In the genomic region with DNA sequence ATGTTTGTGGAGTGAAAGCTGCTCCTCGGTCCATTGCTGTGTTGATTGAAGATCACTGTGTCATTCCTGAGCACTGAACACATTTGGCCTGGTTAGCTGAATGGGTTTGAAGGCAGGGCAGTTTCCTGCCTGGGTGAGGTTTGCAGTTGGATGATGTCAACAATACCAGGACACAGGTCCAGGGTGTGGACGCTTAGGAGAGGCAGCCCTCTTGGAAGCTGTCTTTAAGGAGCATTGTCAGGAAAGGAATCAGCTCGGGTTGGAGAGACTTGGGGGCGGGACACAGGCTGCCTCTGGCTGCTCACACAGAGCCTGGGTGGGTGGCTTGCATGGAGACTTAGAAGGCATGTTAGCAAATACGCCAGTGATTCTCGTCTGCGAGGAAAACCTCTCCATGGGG, we compare ENCODE assay signal across 16 cellular contexts.
DNase-seq lines count a peak whose midpoint lies in the region; ATAC-seq and TF ChIP-seq lines count a peak whose summit lies in the region.
"Had no signal": no experiment of that assay in that cellular context is flagged by ENCODE, and none has a peak within 500 bp of the region (broad histone marks: within the 10 kb centered on the region; RNA-seq: fewer than 3 reads in every experiment).

No MANE protein-coding gene starts in this region.

- DNase-seq in activated gamma-delta T cell treated with Interleukin-2 at 50 U/mL for 16 hours (peak; percentile 2), activated gamma-delta T cell (lab: John Stamatoyannopoulos, UW) (no peak), endodermal cell (peak; percentile 17), left colon (peak in 1 of 2 donors; percentile 34), NCI-H774 (lab: John Stamatoyannopoulos, UW) (no peak), nephron progenitor cell (no peak)
- no peak for DNase-seq in activated naive CD4-positive, alpha-beta T cell treated with anti-CD3 and anti-CD28 coated beads for 36 hours
- DNase-seq in stimulated activated CD4-positive, alpha-beta T cell treated with anti-CD3 and anti-CD28 coated beads, Interleukin-4, amount 100 ng/mL, for 1 hour = no peak
- DNase-seq: ACHN; activated CD4-positive, alpha-beta T cell treated with anti-CD3 and anti-CD28 coated beads, Interleukin-2, amount 50 U/mL, for 48 hours; activated naive CD4-positive, alpha-beta T cell; NCI-H1436 treated with DMSO at 0.1 percent for 48 hours; NCI-H526; SHP77 had no signal

- H3K27me3 Mint-ChIP-seq in endodermal cell (ENCODE audit: insufficient read depth) (no peaks in the 10 kb centered on the region), nephron progenitor cell (ENCODE audit: low read depth, poor library complexity) (peaks cover 5% of the 10 kb centered on the region)
- H3K27me3 Mint-ChIP-seq in activated naive CD4-positive, alpha-beta T cell treated with anti-CD3 and anti-CD28 coated beads for 36 hours (ENCODE audit: low read depth) = no peaks in the 10 kb centered on the region

- ATAC-seq in left colon = peak; percentile 92

- intact Hi-C loops in left colon (cut with DNase I, micrococcal nuclease) = no loop called here
- intact Hi-C loops in activated naive CD4-positive, alpha-beta T cell treated with anti-CD3 and anti-CD28 coated beads for 36 hours (cut with micrococcal nuclease) = no loop called here

- no peaks in the 10 kb centered on the region for H3K9me3 ChIP-seq in endodermal cell (ENCODE audit: control insufficient read depth, low read length)
- H3K9me3 ChIP-seq: breast epithelium had no signal

- H3K27ac Mint-ChIP-seq in endodermal cell (no peak overlapping the region), nephron progenitor cell (no peak overlapping the region)
- no peak overlapping the region for H3K27ac Mint-ChIP-seq in activated naive CD4-positive, alpha-beta T cell treated with anti-CD3 and anti-CD28 coated beads for 36 hours

- H3K4me3 Mint-ChIP-seq in endodermal cell (no peak overlapping the region), nephron progenitor cell (no peak overlapping the region)
- no peak overlapping the region for H3K4me3 Mint-ChIP-seq in activated naive CD4-positive, alpha-beta T cell treated with anti-CD3 and anti-CD28 coated beads for 36 hours

- CTCF ChIA-PET in activated naive CD4-positive, alpha-beta T cell treated with anti-CD3 and anti-CD28 coated beads for 36 hours (lab: Charles Lee) = interaction anchor here (0.6 kb wide), 1 partner anchor 25 kb away, joined by 3 read pairs; no protein-coding TSS in a partner anchor

- 82 to 86% methylated on average over 6 to 7 of the region's 7 CpGs for WGBS in endodermal cell (ENCODE audit: insufficient coverage in 1 of 2, insufficient read length in 1 of 2), 2 experiments

- no peak overlapping the region for H3K27ac ChIP-seq in endodermal cell (ENCODE audit: low read depth, low read length)
- H3K27ac ChIP-seq: breast epithelium, hepatocyte had no signal

- H3K4me1 Mint-ChIP-seq in endodermal cell (no peaks in the 10 kb centered on the region), nephron progenitor cell (peaks cover 10% of the 10 kb centered on the region)
- no peaks in the 10 kb centered on the region for H3K4me1 Mint-ChIP-seq in activated naive CD4-positive, alpha-beta T cell treated with anti-CD3 and anti-CD28 coated beads for 36 hours (ENCODE audit: low read depth)

- no peaks in the 10 kb centered on the region for H3K4me1 ChIP-seq in endodermal cell (ENCODE audit: control insufficient read depth, insufficient read depth, low read length)
- H3K4me1 ChIP-seq: breast epithelium had no signal

- no peak overlapping the region for H3K4me3 ChIP-seq in endodermal cell (ENCODE audit: low read length)
- H3K4me3 ChIP-seq: breast epithelium, hepatocyte had no signal

- H3K9ac ChIP-seq in endodermal cell (ENCODE audit: extremely low read depth, low read length, poor library complexity, severe bottlenecking) = no peak overlapping the region

- H3K27me3 ChIP-seq in endodermal cell (ENCODE audit: control insufficient read depth, insufficient read depth, low read length, poor library complexity, severe bottlenecking) = peaks cover 6% of the 10 kb centered on the region
- H3K27me3 ChIP-seq: breast epithelium, hepatocyte had no signal

- H3K36me3 ChIP-seq in endodermal cell (ENCODE audit: control insufficient read depth, insufficient read depth, low read length) = no peaks in the 10 kb centered on the region
- H3K36me3 ChIP-seq: breast epithelium had no signal

- no peaks in the 10 kb centered on the region for H3K9me3 Mint-ChIP-seq in endodermal cell
- H3K9me3 Mint-ChIP-seq in nephron progenitor cell = no peaks in the 10 kb centered on the region
- H3K9me3 Mint-ChIP-seq in activated naive CD4-positive, alpha-beta T cell treated with anti-CD3 and anti-CD28 coated beads for 36 hours = no peaks in the 10 kb centered on the region

- TF ChIP-seq CTCF in endodermal cell (conservative IDR thresholded peaks at IDR 0.05) = no peak
- no peak for TF ChIP-seq CTCF in nephron progenitor cell (IDR thresholded peaks at IDR 0.05)

- no peaks in the 10 kb centered on the region for H3K36me3 Mint-ChIP-seq in endodermal cell (ENCODE audit: low read depth)
- peaks cover 6% of the 10 kb centered on the region for H3K36me3 Mint-ChIP-seq in nephron progenitor cell (ENCODE audit: low read depth)
- peaks cover 7% of the 10 kb centered on the region for H3K36me3 Mint-ChIP-seq in activated naive CD4-positive, alpha-beta T cell treated with anti-CD3 and anti-CD28 coated beads for 36 hours (ENCODE audit: low read depth)

Comparison
In these comparisons a context has a peak if more than half of its experiments do, and no peak if none do; other contexts are left out.
1. DNase-seq: peak in activated gamma-delta T cell treated with Interleukin-2 at 50 U/mL for 16 hours (single experiment) and endodermal cell (single experiment); none in activated gamma-delta T cell (single experiment), NCI-H774 (single experiment), nephron progenitor cell (single experiment), activated naive CD4-positive, alpha-beta T cell treated with anti-CD3 and anti-CD28 coated beads for 36 hours (single experiment) and stimulated activated CD4-positive, alpha-beta T cell treated with anti-CD3 and anti-CD28 coated beads, Interleukin-4, amount 100 ng/mL, for 1 hour (single experiment).